ENCODE assay signal across 1 cellular context in genomic region chrX:119871599-119872395, GRCh38.
TF ChIP-seq lines count a peak whose summit lies in the region.

Gene NDUFA1 (plus strand): TSS chrX:119871832. CDS start chrX:119871912, 80 bp downstream.
Gene RNF113A (minus strand): TSS chrX:119871733. CDS start chrX:119871613, 120 bp downstream.

TF ChIP-seq in K562, 482 proteins besides CTCF, POLR2A, EP300 and RAD21 (continued from another document and continues in another):
- TF ChIP-seq, protein P1, sequence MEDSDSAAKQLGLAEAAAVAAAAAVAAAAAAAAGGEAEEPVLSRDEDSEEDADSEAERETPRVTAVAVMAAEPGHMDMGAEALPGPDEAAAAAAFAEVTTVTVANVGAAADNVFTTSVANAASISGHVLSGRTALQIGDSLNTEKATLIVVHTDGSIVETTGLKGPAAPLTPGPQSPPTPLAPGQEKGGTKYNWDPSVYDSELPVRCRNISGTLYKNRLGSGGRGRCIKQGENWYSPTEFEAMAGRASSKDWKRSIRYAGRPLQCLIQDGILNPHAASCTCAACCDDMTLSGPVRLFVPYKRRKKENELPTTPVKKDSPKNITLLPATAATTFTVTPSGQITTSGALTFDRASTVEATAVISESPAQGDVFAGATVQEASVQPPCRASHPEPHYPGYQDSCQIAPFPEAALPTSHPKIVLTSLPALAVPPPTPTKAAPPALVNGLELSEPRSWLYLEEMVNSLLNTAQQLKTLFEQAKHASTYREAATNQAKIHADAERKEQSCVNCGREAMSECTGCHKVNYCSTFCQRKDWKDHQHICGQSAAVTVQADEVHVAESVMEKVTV (CRISPR knock-in tag; IDR thresholded peaks at IDR 0.05), result no peak
- TF ChIP-seq ZNF778 (CRISPR knock-in tag; IDR thresholded peaks at IDR 0.05) (no peak), KLF1 (tag; IDR thresholded peaks at IDR 0.05) (no peak), MEIS2 (IDR thresholded peaks at IDR 0.05; ENCODE audit: partially characterized antibody) (peak; percentile 18), E2F4 (CRISPR knock-in tag; IDR thresholded peaks at IDR 0.05; ENCODE audit: low read depth) (no peak), ATF6 (CRISPR knock-in tag; IDR thresholded peaks at IDR 0.05) (0 out of 2 replicates have a peak, but pooled peaks have one; percentile 48), SRSF1 (IDR thresholded peaks at IDR 0.05; ENCODE audit: low read depth, low read length) (no peak), ZSCAN32 (CRISPR knock-in tag; IDR thresholded peaks at IDR 0.05) (no peak), RBFOX2 (IDR thresholded peaks at IDR 0.05; ENCODE audit: low read depth, low read length) (peak; percentile 99), SAP30 (IDR thresholded peaks at IDR 0.05; ENCODE audit: borderline replicate concordance, insufficient read depth, low read depth, low read length, poor library complexity, severe bottlenecking) (peak; percentile 59), MED1 (CRISPR knock-in tag; IDR thresholded peaks at IDR 0.05; ENCODE audit: borderline replicate concordance) (no peak), RB1 (IDR thresholded peaks at IDR 0.05; ENCODE audit: low read depth) (0 out of 2 replicates have a peak, but pooled peaks have one; percentile 34), HNRNPLL (IDR thresholded peaks at IDR 0.05; ENCODE audit: low read depth, low read length, poor library complexity, severe bottlenecking) (peak; percentile 92), POLR3A (IDR thresholded peaks at IDR 0.05; ENCODE audit: borderline replicate concordance, extremely low read depth, insufficient read depth, insufficient read length) (no peak), POU5F1 (IDR thresholded peaks at IDR 0.05; ENCODE audit: borderline replicate concordance, low read depth, low read length, partially characterized antibody) (peak; percentile 63), CHD7 (IDR thresholded peaks at IDR 0.05; ENCODE audit: low read depth, low read length) (no peak), ZC3H4 (CRISPR knock-in tag; IDR thresholded peaks at IDR 0.05; ENCODE audit: borderline replicate concordance) (no peak), ETV1 (tag; conservative IDR thresholded peaks at IDR 0.05; ENCODE audit: low read depth) (peak; percentile 61), U2AF1 (optimal IDR thresholded peaks at IDR 0.05; ENCODE audit: low read depth, low read length) (no peak), E2F3 (CRISPR knock-in tag; IDR thresholded peaks at IDR 0.05) (no peak), ZNF124 (CRISPR knock-in tag; IDR thresholded peaks at IDR 0.05) (no peak), ZNF445 (CRISPR knock-in tag; IDR thresholded peaks at IDR 0.05; ENCODE audit: low read depth) (no peak), ADNP (tag; IDR thresholded peaks at IDR 0.05) (no peak), MXI1 (IDR thresholded peaks at IDR 0.05; ENCODE audit: low read depth, low read length) (peak; percentile 38; the same call in 1 of the 2 replicates), NFE2L1 (tag; IDR thresholded peaks at IDR 0.05; ENCODE audit: borderline replicate concordance, low read depth) (no peak), AFF4 (CRISPR knock-in tag; IDR thresholded peaks at IDR 0.05) (0 out of 2 replicates have a peak, but pooled peaks have one; percentile 67), BRD4 (IDR thresholded peaks at IDR 0.05) (no peak), CEBPB (tag; IDR thresholded peaks at IDR 0.05) (peak; percentile 86), ZFP36 (IDR thresholded peaks at IDR 0.05; ENCODE audit: low read depth, low read length, partially characterized antibody) (no peak), ZNF274 (IDR thresholded peaks at IDR 0.05; ENCODE audit: borderline replicate concordance, low read depth, low read length) (no peak), PHTF2 (CRISPR knock-in tag; IDR thresholded peaks at IDR 0.05) (no peak), ASH1L (IDR thresholded peaks at IDR 0.05; ENCODE audit: borderline replicate concordance, low read depth, partially characterized antibody) (no peak), SIN3A (IDR thresholded peaks at IDR 0.05; ENCODE audit: borderline replicate concordance in 2 of 2, control insufficient read depth in 1 of 2, low read depth in 2 of 2, low read length in 2 of 2) (peak; percentile 9 to 35; a peak in 1 of 4 replicates), ZKSCAN1 (IDR thresholded peaks at IDR 0.05; ENCODE audit: low read depth, low read length) (0 out of 2 replicates have a peak, but pooled peaks have one; percentile 27), FOXJ2 (tag; IDR thresholded peaks at IDR 0.05) (no peak), ZNF12 (CRISPR knock-in tag; IDR thresholded peaks at IDR 0.05) (peak; percentile 64; the same call in 1 of the 2 replicates), SMAD3 (CRISPR knock-in tag; conservative IDR thresholded peaks at IDR 0.05) (no peak)
- TF ChIP-seq, protein P2, sequence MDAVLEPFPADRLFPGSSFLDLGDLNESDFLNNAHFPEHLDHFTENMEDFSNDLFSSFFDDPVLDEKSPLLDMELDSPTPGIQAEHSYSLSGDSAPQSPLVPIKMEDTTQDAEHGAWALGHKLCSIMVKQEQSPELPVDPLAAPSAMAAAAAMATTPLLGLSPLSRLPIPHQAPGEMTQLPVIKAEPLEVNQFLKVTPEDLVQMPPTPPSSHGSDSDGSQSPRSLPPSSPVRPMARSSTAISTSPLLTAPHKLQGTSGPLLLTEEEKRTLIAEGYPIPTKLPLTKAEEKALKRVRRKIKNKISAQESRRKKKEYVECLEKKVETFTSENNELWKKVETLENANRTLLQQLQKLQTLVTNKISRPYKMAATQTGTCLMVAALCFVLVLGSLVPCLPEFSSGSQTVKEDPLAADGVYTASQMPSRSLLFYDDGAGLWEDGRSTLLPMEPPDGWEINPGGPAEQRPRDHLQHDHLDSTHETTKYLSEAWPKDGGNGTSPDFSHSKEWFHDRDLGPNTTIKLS (IDR thresholded peaks at IDR 0.05; ENCODE audit: borderline replicate concordance, low read depth), result peak; percentile 91
- TF ChIP-seq, protein P3, sequence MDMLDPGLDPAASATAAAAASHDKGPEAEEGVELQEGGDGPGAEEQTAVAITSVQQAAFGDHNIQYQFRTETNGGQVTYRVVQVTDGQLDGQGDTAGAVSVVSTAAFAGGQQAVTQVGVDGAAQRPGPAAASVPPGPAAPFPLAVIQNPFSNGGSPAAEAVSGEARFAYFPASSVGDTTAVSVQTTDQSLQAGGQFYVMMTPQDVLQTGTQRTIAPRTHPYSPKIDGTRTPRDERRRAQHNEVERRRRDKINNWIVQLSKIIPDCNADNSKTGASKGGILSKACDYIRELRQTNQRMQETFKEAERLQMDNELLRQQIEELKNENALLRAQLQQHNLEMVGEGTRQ (CRISPR knock-in tag; IDR thresholded peaks at IDR 0.05), result no peak
